17 cellular contexts compared by ENCODE assay signal in genomic region chr3:194075088-194075615, GRCh38.
DNase-seq lines count a peak whose midpoint lies in the region; ATAC-seq, FAIRE-seq and TF ChIP-seq lines count a peak whose summit lies in the region.
"Had no signal": no experiment of that assay in that cellular context is flagged by ENCODE, and none has a peak within 500 bp of the region (broad histone marks: within the 10 kb centered on the region; RNA-seq: fewer than 3 reads in every experiment).

No MANE protein-coding gene starts in this region.

- H3K27ac ChIP-seq in PC-9 (peak overlapping the region; percentile 1; the same call in 1 of the 2 replicates), small intestine (ENCODE audit: low read depth in 1 of 2, low read length in 1 of 2) (no peak overlapping the region)
- H3K27ac ChIP-seq: RWPE1, SJCRH30 had no signal

- peak; percentile 29 for DNase-seq in HT-29 (ENCODE audit: low spot score)
- DNase-seq in PC-9: peak in 1 of 2 experiments; percentile 62
- peak; percentile 39 for DNase-seq in bronchial epithelial cell (ENCODE audit: low read depth)
- DNase-seq in small intestine: peak; percentile 60
- no peak for DNase-seq in activated CD4-positive, alpha-beta T cell treated with anti-CD3 and anti-CD28 coated beads for 4 hours
- DNase-seq in stimulated activated CD8-positive, alpha-beta memory T cell treated with anti-CD3 and anti-CD28 coated beads, Interleukin-4, amount 100 ng/mL, for 48 hours: no peak
- DNase-seq in mucosa of descending colon: no peak
- DNase-seq: DMS 273 treated with DMSO at 0.1 percent for 48 hours, KG1, NCI-H1092, NCI-H2081 treated with DMSO at 0.1 percent for 48 hours, NCI-H2227 treated with DMSO at 0.1 percent for 48 hours, NCI-H524 treated with DMSO at 0.1 percent for 48 hours, SJCRH30, T-helper 2 cell had no signal

- H3K36me3 ChIP-seq in PC-9 (ENCODE audit: low read depth): no peaks in the 10 kb centered on the region
- no peaks in the 10 kb centered on the region for H3K36me3 ChIP-seq in bronchial epithelial cell (ENCODE audit: control insufficient read depth, insufficient read depth, low read length)
- H3K36me3 ChIP-seq in small intestine (ENCODE audit: control insufficient read depth in 2 of 2, insufficient read depth in 2 of 2, low read length in 2 of 2): no peaks in the 10 kb centered on the region
- H3K36me3 ChIP-seq in mucosa of descending colon (ENCODE audit: low read depth): no peaks in the 10 kb centered on the region
- H3K36me3 ChIP-seq: HAP-1, SJCRH30 had no signal

- no peaks in the 10 kb centered on the region for H3K27me3 ChIP-seq in PC-9 (ENCODE audit: insufficient read depth, low read depth)
- H3K27me3 ChIP-seq in bronchial epithelial cell (ENCODE audit: control insufficient read depth, insufficient read depth, low read length): no peaks in the 10 kb centered on the region
- no peaks in the 10 kb centered on the region for H3K27me3 ChIP-seq in small intestine (ENCODE audit: control insufficient read depth in 2 of 2, insufficient read depth in 2 of 2, low read length in 2 of 2)
- H3K27me3 ChIP-seq: SJCRH30 had no signal

- H3K79me2 ChIP-seq in PC-9 (ENCODE audit: low read depth): no peaks in the 10 kb centered on the region

- H2AFZ ChIP-seq in PC-9: no peak overlapping the region

- H3K4me1 ChIP-seq in PC-9 (replicated peaks; ENCODE audit: insufficient read depth): peaks cover 48% of the 10 kb centered on the region
- H3K4me1 ChIP-seq in small intestine (ENCODE audit: control insufficient read depth in 2 of 2, insufficient read depth in 1 of 2, low read depth in 1 of 2, low read length in 1 of 2): peaks cover 4% of the 10 kb centered on the region in 2 donors
- H3K4me1 ChIP-seq in mucosa of descending colon (ENCODE audit: low read depth): peaks cover 22% of the 10 kb centered on the region

- no peaks in the 10 kb centered on the region for H3K9me3 ChIP-seq in PC-9 (ENCODE audit: insufficient read depth, low read depth)
- H3K9me3 ChIP-seq in small intestine (ENCODE audit: control insufficient read depth, low read depth): no peaks in the 10 kb centered on the region
- no peaks in the 10 kb centered on the region for H3K9me3 ChIP-seq in mucosa of descending colon
- H3K9me3 ChIP-seq: HAP-1, SJCRH30 had no signal

- FAIRE-seq in bronchial epithelial cell (lab: Jason Lieb, UNC) (no peak), small intestine (lab: Jason Lieb, UNC) (no peak)

- CTCF ChIA-PET in PC-9 (lab: Charles Lee): interaction anchor here (0.6 to 1.5 kb wide), 4 partner anchors 14 to 196 kb away, joined by 3 to 7 read pairs (median 3); no protein-coding TSS in a partner anchor

- peak overlapping the region; percentile 32 for H3K4me2 ChIP-seq in PC-9

- H3K9me2 ChIP-seq in PC-9 (ENCODE audit: insufficient read depth): no peaks in the 10 kb centered on the region

- POLR2A ChIA-PET in PC-9 (lab: Charles Lee; ENCODE audit: unreplicated experiment): interaction anchor here (0.5 to 0.9 kb wide), 2 partner anchors 66 to 72 kb away, joined by 4 to 10 read pairs; no protein-coding TSS in a partner anchor

- H3K4me3 ChIP-seq in PC-9 (no peak overlapping the region), bronchial epithelial cell (ENCODE audit: low read depth, low read length) (no peak overlapping the region), small intestine (ENCODE audit: low read depth in 1 of 2, low read length in 2 of 2) (no peak overlapping the region), mucosa of descending colon (no peak overlapping the region)
- H3K4me3 ChIP-seq: HAP-1, SJCRH30 had no signal

- H3F3A ChIP-seq in PC-9 (ENCODE audit: insufficient read depth, low read depth): peaks cover 37% of the 10 kb centered on the region

- BruUV-seq in PC-9 (replicated peaks; lab: Mats Ljungman, UMichigan): no TSS peak

- TF ChIP-seq CTCF in PC-9 (conservative IDR thresholded peaks at IDR 0.05): no peak
- TF ChIP-seq CTCF in bronchial epithelial cell (IDR thresholded peaks at IDR 0.05; ENCODE audit: insufficient read depth, low read length, severe bottlenecking): no peak
- no peak for TF ChIP-seq CTCF in mucosa of descending colon (IDR thresholded peaks at IDR 0.05)

- ATAC-seq in mucosa of descending colon: no peak

- intact Hi-C loops in PC-9 (cut with micrococcal nuclease; ENCODE audit: unreplicated experiment) (no loop called here), mucosa of descending colon (cut with DNase I, micrococcal nuclease) (loop anchor here in 1 of 2 donors (10.0 kb wide), 1 partner anchor 60 kb away; the partner anchor contains the start of gene HES1)

- H4K20me1 ChIP-seq in PC-9 (ENCODE audit: insufficient read depth): no peaks in the 10 kb centered on the region

- WGBS in small intestine, 3 donors: 58 to 80% (median 68%) methylated on average over 6 of the region's 6 CpGs

Comparison
In these comparisons a context has a peak if more than half of its experiments do, and no peak if none do; other contexts are left out.
1. DNase-seq: peak in HT-29 (single experiment), bronchial epithelial cell (single experiment) and small intestine (single experiment); none in activated CD4-positive, alpha-beta T cell treated with anti-CD3 and anti-CD28 coated beads for 4 hours (0 of 2), stimulated activated CD8-positive, alpha-beta memory T cell treated with anti-CD3 and anti-CD28 coated beads, Interleukin-4, amount 100 ng/mL, for 48 hours (single experiment) and mucosa of descending colon (0 of 3).